ENCODE assay signal across 9 cellular contexts in the genomic region with DNA sequence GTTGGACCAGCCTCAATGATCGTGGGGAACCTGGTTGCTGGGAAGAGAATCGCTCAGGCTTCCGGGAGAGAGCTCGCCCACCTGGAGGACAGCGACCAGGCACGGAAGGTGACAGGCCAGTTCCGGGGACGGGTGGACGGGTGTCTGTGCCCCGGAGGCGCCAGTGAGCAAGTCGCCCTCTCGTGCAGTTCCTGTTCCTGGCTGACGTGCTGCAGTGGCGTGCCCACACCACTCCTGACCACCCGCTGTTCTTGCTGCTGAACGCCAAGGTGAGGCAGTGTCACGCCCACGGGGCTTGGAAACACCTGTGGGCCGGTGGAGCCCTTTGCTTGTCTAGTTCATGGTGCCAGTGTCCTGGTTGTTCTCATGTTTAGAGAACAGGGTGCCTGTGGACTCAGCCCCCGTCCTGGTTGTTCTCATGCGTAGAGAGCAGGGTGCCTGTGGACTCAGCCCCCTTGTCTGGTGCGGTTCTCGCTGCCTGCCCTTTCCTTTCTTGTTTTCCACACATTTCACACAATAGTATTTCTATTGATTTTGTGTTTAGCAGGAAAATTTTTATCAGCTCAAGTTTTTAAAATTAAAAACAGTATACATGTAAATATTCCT. TPM values are rescaled to one million over a fixed set of nuclear protein-coding genes. Genes with fewer than 3 reads are reported as not detected.
DNase-seq lines count a peak whose midpoint lies in the region; ATAC-seq, FAIRE-seq and TF ChIP-seq lines count a peak whose summit lies in the region.
"Had no signal": no experiment of that assay in that cellular context is flagged by ENCODE, and none has a peak within 500 bp of the region (broad histone marks: within the 10 kb centered on the region; RNA-seq: fewer than 3 reads in every experiment).

No MANE protein-coding gene starts in this region.

- no peak overlapping the region for H2AK5ac ChIP-seq in H1 (ENCODE audit: low read depth, low read length)

- DNase-seq in GM13977 (ENCODE audit: low spot score) (peak; percentile 56), H1 (ENCODE audit: low read depth in 1 of 2, low spot score in 2 of 2) (peak in 1 of 2 experiments; percentile 44), OCI-M1 (lab: John Stamatoyannopoulos, UW) (no peak)
- DNase-seq in activated CD4-positive, alpha-beta memory T cell treated with anti-CD3 and anti-CD28 coated beads for 36 hours = peak; percentile 63
- peak; percentile 19 to 22 for DNase-seq in stimulated activated CD4-positive, alpha-beta T cell treated with anti-CD3 and anti-CD28 coated beads, Interleukin-1b, Interleukin-23, amount 100 ng/mL, for 4 hours (ENCODE audit: low read depth in 2 of 2)

- H3K79me2 ChIP-seq in H1 (ENCODE audit: control insufficient read depth in 1 of 2, insufficient read depth in 2 of 2, low read length in 2 of 2) = no peaks in the 10 kb centered on the region

- no peak overlapping the region for H4K91ac ChIP-seq in H1 (replicated peaks; ENCODE audit: insufficient read length, low read length)

- no peaks in the 10 kb centered on the region; the same call in 1 of the 2 replicates for H3K23me2 ChIP-seq in H1 (ENCODE audit: low read depth, low read length)

- H3K9me3 ChIP-seq in H1 (ENCODE audit: insufficient read depth in 2 of 2, low read depth in 1 of 2, low read length in 1 of 2) = no peaks in the 10 kb centered on the region

- H3K27ac ChIP-seq in H1 (ENCODE audit: low read depth, low read length) = no peak overlapping the region

- CTCF ChIA-PET in activated CD4-positive, alpha-beta memory T cell treated with anti-CD3 and anti-CD28 coated beads for 36 hours (lab: Charles Lee) = interaction anchor here (1.1 to 1.2 kb wide), 3 partner anchors 86 to 116 kb away, joined by 3 to 4 read pairs (median 4); no protein-coding TSS in a partner anchor
- CTCF ChIA-PET in H1 (lab: Charles Lee; ENCODE audit: partially characterized antibody) = interaction anchor here (0.7 to 2.7 kb wide), 5 partner anchors 9 to 87 kb away, joined by 3 to 9 read pairs (median 5); a partner anchor contains a TSS

- peaks cover 0 to 26% (median 10%) of the 10 kb centered on the region in 4 experiments; a peak in 7 of 8 replicates for H3K36me3 ChIP-seq in H1 (ENCODE audit: control insufficient read depth in 2 of 4, insufficient read depth in 4 of 4, low read length in 3 of 4)

- POLR2A ChIA-PET in activated CD4-positive, alpha-beta memory T cell treated with anti-CD3 and anti-CD28 coated beads for 36 hours (lab: Charles Lee) = interaction anchor here (1.1 to 2.3 kb wide), 2 partner anchors 76 to 86 kb away, joined by 3 to 5 read pairs; no protein-coding TSS in a partner anchor
- POLR2A ChIA-PET in H1 (lab: Charles Lee; ENCODE audit: partially characterized antibody) = no interaction called here

- H3K79me1 ChIP-seq in H1 (ENCODE audit: low read depth, low read length) = no peaks in the 10 kb centered on the region

- no peak overlapping the region for H3K4ac ChIP-seq in H1 (replicated peaks; ENCODE audit: insufficient read length, low read depth, low read length)

- H3K18ac ChIP-seq in H1 (ENCODE audit: extremely low read depth, low read length) = no peak overlapping the region

- H3K23ac ChIP-seq in H1 (ENCODE audit: insufficient read length) = no peak overlapping the region

- no peak overlapping the region for H3K14ac ChIP-seq in H1 (ENCODE audit: insufficient read length)

- H2AFZ ChIP-seq in H1 (ENCODE audit: low read length) = no peak overlapping the region

- ATAC-seq in HG02870 (IDR thresholded peaks at IDR 0.05; ENCODE audit: unreplicated experiment) (no peak), GM19023 (IDR thresholded peaks at IDR 0.05; ENCODE audit: unreplicated experiment) (no peak), GM21360 (IDR thresholded peaks at IDR 0.05; ENCODE audit: unreplicated experiment) (no peak)

- H4K5ac ChIP-seq in H1 (ENCODE audit: insufficient read length, low read depth, low read length) = no peak overlapping the region

- H3K9ac ChIP-seq in H1 (replicated peaks in 1 of 4; ENCODE audit: extremely low read depth in 1 of 4, low read depth in 3 of 4, low read length in 3 of 4) = no peak overlapping the region

- TF ChIP-seq POLR2A in H1 (IDR thresholded peaks at IDR 0.05; ENCODE audit: control extremely low read depth in 1 of 2, low read depth in 2 of 2, low read length in 2 of 2) = no peak

- H2BK12ac ChIP-seq in H1 (ENCODE audit: low read depth, low read length) = no peak overlapping the region

- no peak overlapping the region for H2BK120ac ChIP-seq in H1 (replicated peaks; ENCODE audit: low read depth, low read length)

- H3K27me3 Mint-ChIP-seq in activated CD4-positive, alpha-beta memory T cell treated with anti-CD3 and anti-CD28 coated beads for 36 hours = no peaks in the 10 kb centered on the region

- H2BK15ac ChIP-seq in H1 (ENCODE audit: low read length) = no peak overlapping the region

- peaks cover 13% of the 10 kb centered on the region for H3K36me3 Mint-ChIP-seq in activated CD4-positive, alpha-beta memory T cell treated with anti-CD3 and anti-CD28 coated beads for 36 hours

- no peak for FAIRE-seq in H1 (lab: Jason Lieb, UNC)
- FAIRE-seq: islet of Langerhans had no signal

- H3K27ac Mint-ChIP-seq in activated CD4-positive, alpha-beta memory T cell treated with anti-CD3 and anti-CD28 coated beads for 36 hours = peak overlapping the region; percentile 74

- H3K4me1 Mint-ChIP-seq in activated CD4-positive, alpha-beta memory T cell treated with anti-CD3 and anti-CD28 coated beads for 36 hours (ENCODE audit: low read depth) = peaks cover 39% of the 10 kb centered on the region

- TF ChIP-seq CTCF in GM13977 (IDR thresholded peaks at IDR 0.05; ENCODE audit: extremely low read depth, insufficient read depth, missing control alignments) = peak; percentile 26
- peak in 2 of 3 experiments; percentile 22 to 40; a peak in 2 of 4 replicates for TF ChIP-seq CTCF in H1 (IDR thresholded peaks at IDR 0.05; ENCODE audit: control extremely low read depth in 1 of 3, insufficient read depth in 1 of 3, low read depth in 1 of 3, low read length in 3 of 3)

- no peak overlapping the region for H3K4me3 ChIP-seq in H1 (ENCODE audit: extremely low read depth in 1 of 4, insufficient read depth in 2 of 4, low read depth in 3 of 4, low read length in 4 of 4)

- intact Hi-C loops in activated CD4-positive, alpha-beta memory T cell treated with anti-CD3 and anti-CD28 coated beads for 36 hours (cut with micrococcal nuclease) = no loop called here

- TF ChIP-seq EP300 in H1 (IDR thresholded peaks at IDR 0.05; ENCODE audit: borderline replicate concordance in 1 of 2, low read depth in 2 of 2, low read length in 2 of 2) = no peak

- no peaks in the 10 kb centered on the region for H3K27me3 ChIP-seq in H1 (replicated peaks in 1 of 4; ENCODE audit: control insufficient read depth in 3 of 4, extremely low read depth in 1 of 4, insufficient read depth in 3 of 4, low read length in 3 of 4)

- H3K4me1 ChIP-seq in H1 (replicated peaks in 1 of 4; ENCODE audit: control insufficient read depth in 3 of 4, insufficient read depth in 4 of 4, low read length in 3 of 4) = no peaks in the 10 kb centered on the region

- no peak overlapping the region for H3K56ac ChIP-seq in H1 (replicated peaks; ENCODE audit: insufficient read length, low read depth, low read length)

- no peak overlapping the region for H2BK20ac ChIP-seq in H1 (ENCODE audit: low read length)

- H3K4me2 ChIP-seq in H1 (ENCODE audit: insufficient read depth in 1 of 2, low read depth in 2 of 2, low read length in 2 of 2) = no peak overlapping the region

- TF ChIP-seq RAD21 in H1 (IDR thresholded peaks at IDR 0.05 in 1 of 2, conservative IDR thresholded peaks at IDR 0.05 in 1 of 2; ENCODE audit: low read depth in 2 of 2, low read length in 2 of 2) = peak in 1 of 2 experiments; percentile 17; a peak in 1 of 4 replicates

- H3K9me3 Mint-ChIP-seq in activated CD4-positive, alpha-beta memory T cell treated with anti-CD3 and anti-CD28 coated beads for 36 hours = no peaks in the 10 kb centered on the region

- H4K20me1 ChIP-seq in H1 (replicated peaks in 1 of 2; ENCODE audit: control insufficient read depth in 1 of 2, insufficient read depth in 2 of 2, low read length in 2 of 2) = peaks cover 0 to 4% of the 10 kb centered on the region in 2 experiments

- WGBS in H1 (ENCODE audit: extremely low coverage in 1 of 2, insufficient coverage in 1 of 2, insufficient read length in 1 of 2, insufficient replicate concordance in 2 of 2, low coverage in 1 of 2, low lambda C conversion rate in 2 of 2, missing lambda C conversion rate in 1 of 2), 2 experiments = 86% methylated on average over 24 of the region's 24 CpGs; no CpG with 5 or more reads in 1 of the 2 experiments

- in situ Hi-C loops in GM13977 (cut with MboI; ENCODE audit: low pct_unique_long_range_greater_than_20kb, low sequenced_read_pairs, unreplicated experiment) = no loop called here

- H4K8ac ChIP-seq in H1 (ENCODE audit: extremely low read depth, insufficient read depth, low read length) = no peak overlapping the region

- H3K4me3 Mint-ChIP-seq in activated CD4-positive, alpha-beta memory T cell treated with anti-CD3 and anti-CD28 coated beads for 36 hours = peak overlapping the region; percentile 58

- 0 out of 2 replicates have a peak overlapping the region, but pooled peaks have one; percentile 26 for H2BK5ac ChIP-seq in H1 (ENCODE audit: low read depth, low read length)

TF ChIP-seq in H1, 55 proteins besides CTCF, POLR2A, EP300 and RAD21 (continues in another document):
- TF ChIP-seq SIX5 (IDR thresholded peaks at IDR 0.05; ENCODE audit: low read depth, low read length) = no peak
- no peak for TF ChIP-seq RNF2 (IDR thresholded peaks at IDR 0.05; ENCODE audit: borderline replicate concordance, low read depth, low read length, missing control alignments, poor library complexity, severe bottlenecking)
- TF ChIP-seq SAP30 (IDR thresholded peaks at IDR 0.05; ENCODE audit: insufficient read depth, insufficient replicate concordance, low read length) = no peak
- no peak for TF ChIP-seq SP2 (IDR thresholded peaks at IDR 0.05; ENCODE audit: low read length)
- no peak for TF ChIP-seq CTBP2 (IDR thresholded peaks at IDR 0.05; ENCODE audit: borderline replicate concordance, insufficient read depth, insufficient read length, low read length)
- TF ChIP-seq GTF2F1 (IDR thresholded peaks at IDR 0.05; ENCODE audit: borderline replicate concordance, low read depth, low read length) = no peak
- no peak for TF ChIP-seq RFX5 (IDR thresholded peaks at IDR 0.05; ENCODE audit: borderline replicate concordance, low read depth, low read length)

RNA-seq across cellular contexts. Expression of a gene that starts 53.1 kb away (rescaled TPM):
- total RNA-seq in activated CD4-positive, alpha-beta memory T cell treated with anti-CD3 and anti-CD28 coated beads for 36 hours = not detected
- 0.38 and 0.69 TPM in 2 replicates for total RNA-seq in H1 (2021; fragmentation: NEBNext Ultra II Directional; extraction: Animal tissue kit (Norgen Biotek cat#: 25700))
- polyA plus RNA-seq in H1 (2011; rRNA removed) = 0.36 and 0.47 TPM in 2 replicates
- polyA plus RNA-seq in H1 (2011; cell fraction: cytosol; rRNA removed) = 0.66 TPM
- polyA plus RNA-seq in H1 (2011; cell fraction: nucleus; rRNA removed) = 0.19 TPM
- 0.23 to 1.3 TPM (median 0.77 TPM) in 4 replicates for polyA plus RNA-seq in H1 (2012, experiment 1 of 2)
- polyA plus RNA-seq in H1 (2012, experiment 2 of 2) = not detected
- polyA plus RNA-seq in H1 (2013, experiment 1 of 2) = 0.63 TPM
- 0.55 TPM for polyA plus RNA-seq in H1 (2013, experiment 2 of 2)
- polyA minus RNA-seq in H1 (2011; rRNA and poly(A)+ RNA removed) = 0.38 TPM in 1 of 2 replicates, not detected in the other
- polyA minus RNA-seq in H1 (2011; cell fraction: cytosol; rRNA and poly(A)+ RNA removed) = not detected
- polyA minus RNA-seq in H1 (2011; cell fraction: nucleus; rRNA and poly(A)+ RNA removed) = 0.80 TPM
